In the genomic region with DNA sequence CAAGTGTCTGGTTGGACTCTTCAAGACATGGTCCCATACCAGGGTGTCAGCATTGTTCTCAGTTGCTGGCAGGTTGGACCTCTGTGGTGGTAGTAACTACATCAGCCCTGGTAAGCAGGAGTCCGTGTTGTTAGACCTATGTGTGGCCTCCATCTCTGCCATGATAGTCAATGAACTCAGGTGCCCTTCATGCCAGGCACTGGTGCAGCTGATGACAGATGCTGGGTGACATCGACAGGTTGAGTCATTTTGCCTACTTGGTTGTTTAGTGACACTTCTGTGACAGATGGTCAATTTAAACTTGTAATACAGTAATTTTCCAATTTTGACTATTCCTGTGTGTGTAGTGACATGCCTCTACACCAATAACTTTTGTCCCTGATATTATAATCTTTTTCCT, we compare ENCODE assay signal across 13 cellular contexts.
DNase-seq lines count a peak whose midpoint lies in the region; ATAC-seq and TF ChIP-seq lines count a peak whose summit lies in the region.
"Had no signal": no experiment of that assay in that cellular context is flagged by ENCODE, and none has a peak within 500 bp of the region (broad histone marks: within the 10 kb centered on the region; RNA-seq: fewer than 3 reads in every experiment).

No MANE protein-coding gene starts in this region.

- no peak overlapping the region for H3K4me3 Mint-ChIP-seq in stimulated activated effector memory CD8-positive, alpha-beta T cell treated with anti-CD3 and anti-CD28 coated beads, Interleukin-12 subunit alpha, Interleukin-12 subunit beta, amount 100 ng/mL, for 72 hours
- no peak overlapping the region for H3K4me3 Mint-ChIP-seq in MCF 10A (ENCODE audit: unreplicated experiment)
- H3K4me3 Mint-ChIP-seq: CD4-positive, alpha-beta memory T cell; HFFc6 had no signal

- H3K27ac Mint-ChIP-seq in stimulated activated effector memory CD8-positive, alpha-beta T cell treated with anti-CD3 and anti-CD28 coated beads, Interleukin-12 subunit alpha, Interleukin-12 subunit beta, amount 100 ng/mL, for 72 hours, result no peak overlapping the region
- H3K27ac Mint-ChIP-seq in MCF 10A (ENCODE audit: low read depth, unreplicated experiment), result no peak overlapping the region
- H3K27ac Mint-ChIP-seq: CD4-positive, alpha-beta memory T cell; HFFc6 had no signal

- peak; percentile 12 for DNase-seq in activated CD4-positive, alpha-beta T cell treated with anti-CD3 and anti-CD28 coated beads for 48 hours
- no peak for DNase-seq in activated CD4-positive, alpha-beta T cell treated with anti-CD3 and anti-CD28 coated beads, Interleukin-2, amount 50 U/mL, for 48 hours
- peak; percentile 4 for DNase-seq in stimulated activated CD4-positive, alpha-beta T cell treated with anti-CD3 and anti-CD28 coated beads, Interleukin-1b, Interleukin-23, amount 100 ng/mL, for 48 hours
- DNase-seq in stimulated activated CD4-positive, alpha-beta T cell treated with anti-CD3 and anti-CD28 coated beads, Interleukin-12 subunit alpha, Interleukin-12 subunit beta, amount 100 ng/mL, for 4 hours, result no peak
- DNase-seq in NCI-H1694 treated with DMSO at 0.1 percent for 48 hours (lab: John Stamatoyannopoulos, UW) (peak; percentile 77), foreskin melanocyte (no peak), MCF 10A (ENCODE audit: unreplicated experiment) (no peak)
- DNase-seq in stimulated activated effector memory CD8-positive, alpha-beta T cell treated with anti-CD3 and anti-CD28 coated beads, Interleukin-12 subunit alpha, Interleukin-12 subunit beta, amount 100 ng/mL, for 72 hours (ENCODE audit: low spot score in 2 of 2), result no peak
- DNase-seq: BE2C; CD4-positive, alpha-beta memory T cell; HCEC 1CT; HFFc6 had no signal

- no peaks in the 10 kb centered on the region for H3K4me1 Mint-ChIP-seq in stimulated activated effector memory CD8-positive, alpha-beta T cell treated with anti-CD3 and anti-CD28 coated beads, Interleukin-12 subunit alpha, Interleukin-12 subunit beta, amount 100 ng/mL, for 72 hours
- no peaks in the 10 kb centered on the region for H3K4me1 Mint-ChIP-seq in MCF 10A (ENCODE audit: insufficient read depth, unreplicated experiment)
- H3K4me1 Mint-ChIP-seq: CD4-positive, alpha-beta memory T cell had no signal

- POLR2A ChIA-PET in MCF 10A (lab: Yijun Ruan, JAX), result no interaction called here

- ATAC-seq in stimulated activated effector memory CD8-positive, alpha-beta T cell treated with anti-CD3 and anti-CD28 coated beads, Interleukin-12 subunit alpha, Interleukin-12 subunit beta, amount 100 ng/mL, for 72 hours, result peak; percentile 63
- ATAC-seq: A549 had no signal

- intact Hi-C loops in MCF 10A (cut with micrococcal nuclease), result no loop called here

- H3K9me3 Mint-ChIP-seq in stimulated activated effector memory CD8-positive, alpha-beta T cell treated with anti-CD3 and anti-CD28 coated beads, Interleukin-12 subunit alpha, Interleukin-12 subunit beta, amount 100 ng/mL, for 72 hours, result no peaks in the 10 kb centered on the region
- no peaks in the 10 kb centered on the region for H3K9me3 Mint-ChIP-seq in MCF 10A (ENCODE audit: unreplicated experiment)
- H3K9me3 Mint-ChIP-seq: HFFc6 had no signal

- CTCF ChIA-PET in MCF 10A (lab: Yijun Ruan, JAX), result no interaction called here

- no peaks in the 10 kb centered on the region for H3K36me3 Mint-ChIP-seq in stimulated activated effector memory CD8-positive, alpha-beta T cell treated with anti-CD3 and anti-CD28 coated beads, Interleukin-12 subunit alpha, Interleukin-12 subunit beta, amount 100 ng/mL, for 72 hours
- no peaks in the 10 kb centered on the region for H3K36me3 Mint-ChIP-seq in MCF 10A (ENCODE audit: insufficient read depth, unreplicated experiment)
- H3K36me3 Mint-ChIP-seq: CD4-positive, alpha-beta memory T cell had no signal

- BruUV-seq in MCF 10A (replicated peaks; lab: Mats Ljungman, UMichigan), result no TSS peak

- TF ChIP-seq CTCF in MCF 10A (IDR thresholded peaks at IDR 0.05; ENCODE audit: unreplicated experiment), result no peak

- H3K27me3 Mint-ChIP-seq in MCF 10A (ENCODE audit: insufficient read depth, unreplicated experiment), result no peaks in the 10 kb centered on the region

Comparison
In these comparisons a context has a peak if more than half of its experiments do, and no peak if none do; other contexts are left out.
1. DNase-seq: peak in activated CD4-positive, alpha-beta T cell treated with anti-CD3 and anti-CD28 coated beads for 48 hours (single experiment), stimulated activated CD4-positive, alpha-beta T cell treated with anti-CD3 and anti-CD28 coated beads, Interleukin-1b, Interleukin-23, amount 100 ng/mL, for 48 hours (single experiment) and NCI-H1694 treated with DMSO at 0.1 percent for 48 hours (single experiment); none in activated CD4-positive, alpha-beta T cell treated with anti-CD3 and anti-CD28 coated beads, Interleukin-2, amount 50 U/mL, for 48 hours (0 of 2), stimulated activated CD4-positive, alpha-beta T cell treated with anti-CD3 and anti-CD28 coated beads, Interleukin-12 subunit alpha, Interleukin-12 subunit beta, amount 100 ng/mL, for 4 hours (single experiment), stimulated activated effector memory CD8-positive, alpha-beta T cell treated with anti-CD3 and anti-CD28 coated beads, Interleukin-12 subunit alpha, Interleukin-12 subunit beta, amount 100 ng/mL, for 72 hours (0 of 2), foreskin melanocyte (single experiment) and MCF 10A (single experiment).